ENCODE assay signal across 9 cellular contexts in the genomic region with DNA sequence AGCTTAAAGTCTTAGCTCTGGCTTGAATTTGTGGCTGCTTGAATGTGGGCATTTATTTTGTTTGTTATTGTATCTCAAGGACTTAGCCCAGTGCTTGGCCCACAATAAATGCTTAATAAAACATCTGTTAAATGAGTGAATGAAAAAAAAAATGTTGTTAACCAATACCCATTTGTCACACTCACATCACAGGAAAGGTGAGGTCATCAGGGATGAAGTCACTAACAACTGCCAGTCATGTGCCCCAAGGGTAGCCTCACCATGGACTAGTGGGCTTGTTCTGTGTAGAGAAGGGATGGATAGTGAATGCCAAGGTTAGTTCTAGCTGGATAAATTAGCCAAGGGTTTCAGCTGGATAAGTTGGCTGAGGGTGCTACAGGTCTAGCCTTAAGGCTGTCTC. TPM values are rescaled to one million over a fixed set of nuclear protein-coding genes. Genes with fewer than 3 reads are reported as not detected.
DNase-seq lines count a peak whose midpoint lies in the region; ATAC-seq and TF ChIP-seq lines count a peak whose summit lies in the region.
"Had no signal": no experiment of that assay in that cellular context is flagged by ENCODE, and none has a peak within 500 bp of the region (broad histone marks: within the 10 kb centered on the region; RNA-seq: fewer than 3 reads in every experiment).

No MANE protein-coding gene starts in this region.

- peaks cover 45% of the 10 kb centered on the region for H3K4me1 ChIP-seq in CD4-positive, alpha-beta memory T cell (ENCODE audit: insufficient read depth, low read length)

- POLR2A ChIA-PET in CD4-positive, alpha-beta memory T cell (lab: Charles Lee; ENCODE audit: partially characterized antibody) = interaction anchor here (1.0 to 4.2 kb wide), 3 partner anchors 22 to 60 kb away, joined by 5 to 44 read pairs (median 14); partner anchors contain the start of genes PPM1G and ZNF513
- POLR2A ChIA-PET in RWPE1 (lab: Yijun Ruan, JAX; ENCODE audit: low non-redundant PET) = no interaction called here

- H3K4me1 Mint-ChIP-seq in CD4-positive, alpha-beta memory T cell = peaks cover 29 to 50% (median 42%) of the 10 kb centered on the region in 4 donors
- peaks cover 43% of the 10 kb centered on the region for H3K4me1 Mint-ChIP-seq in activated naive CD8-positive, alpha-beta T cell treated with anti-CD3 and anti-CD28 coated beads, Interleukin-2, amount 50 U/mL, for 24 hours

- H3K4me3 ChIP-seq in CD4-positive, alpha-beta memory T cell (ENCODE audit: low read length in 2 of 2) = no peak overlapping the region

- peak overlapping the region in 5 of 7 donors; percentile 68 to 98 (median 86) for H3K27ac Mint-ChIP-seq in CD4-positive, alpha-beta memory T cell
- H3K27ac Mint-ChIP-seq in activated naive CD8-positive, alpha-beta T cell treated with anti-CD3 and anti-CD28 coated beads, Interleukin-2, amount 50 U/mL, for 24 hours = peak overlapping the region; percentile 99

- no peaks in the 10 kb centered on the region for H3K9me3 Mint-ChIP-seq in CD4-positive, alpha-beta memory T cell
- no peaks in the 10 kb centered on the region for H3K9me3 Mint-ChIP-seq in activated naive CD8-positive, alpha-beta T cell treated with anti-CD3 and anti-CD28 coated beads, Interleukin-2, amount 50 U/mL, for 24 hours

- H3K27me3 ChIP-seq in CD4-positive, alpha-beta memory T cell (ENCODE audit: insufficient read depth, low read length) = no peaks in the 10 kb centered on the region

- intact Hi-C loops in CD4-positive, alpha-beta memory T cell (cut with micrococcal nuclease) = loop anchor here (1.0 kb wide), 1 partner anchor 152 kb away; the partner anchor contains the start of gene ZNF512

- peaks cover 35% of the 10 kb centered on the region for H3K36me3 ChIP-seq in CD4-positive, alpha-beta memory T cell (ENCODE audit: insufficient read depth, low read length)

- H3K9me3 ChIP-seq in CD4-positive, alpha-beta memory T cell (ENCODE audit: control insufficient read depth in 1 of 2, low read length in 2 of 2) = no peaks in the 10 kb centered on the region

- H3K36me3 Mint-ChIP-seq in CD4-positive, alpha-beta memory T cell = peaks cover 34 to 55% of the 10 kb centered on the region in 2 donors
- H3K36me3 Mint-ChIP-seq in activated naive CD8-positive, alpha-beta T cell treated with anti-CD3 and anti-CD28 coated beads, Interleukin-2, amount 50 U/mL, for 24 hours (ENCODE audit: low read depth) = peaks cover 17% of the 10 kb centered on the region

- ATAC-seq in activated naive CD8-positive, alpha-beta T cell treated with anti-CD3 and anti-CD28 coated beads, Interleukin-2, amount 50 U/mL, for 24 hours = no peak

- TF ChIP-seq CTCF in RWPE1 (conservative IDR thresholded peaks at IDR 0.05; ENCODE audit: low read depth) = no peak

- DNase-seq in CD4-positive, alpha-beta memory T cell = peak in 1 of 5 donors; percentile 66
- DNase-seq in MV-4-11 (lab: John Stamatoyannopoulos, UW) (peak; percentile 4), myocyte (ENCODE audit: low read depth) (peak; percentile 40), NCI-H2107 treated with DMSO at 0.1 percent for 48 hours (lab: John Stamatoyannopoulos, UW; ENCODE audit: unreplicated experiment) (no peak), HT-29 (ENCODE audit: low spot score) (no peak), NCI-H446 treated with DMSO at 0.1 percent for 48 hours (lab: John Stamatoyannopoulos, UW) (no peak), RWPE1 (ENCODE audit: low spot score) (no peak)
- DNase-seq in activated naive CD8-positive, alpha-beta T cell treated with anti-CD3 and anti-CD28 coated beads, Interleukin-2, amount 50 U/mL, for 24 hours = peak; percentile 36
- DNase-seq: NCI-H2107 had no signal

- H3K27me3 Mint-ChIP-seq in CD4-positive, alpha-beta memory T cell = no peaks in the 10 kb centered on the region
- H3K27me3 Mint-ChIP-seq in activated naive CD8-positive, alpha-beta T cell treated with anti-CD3 and anti-CD28 coated beads, Interleukin-2, amount 50 U/mL, for 24 hours = no peaks in the 10 kb centered on the region

- CTCF ChIA-PET in CD4-positive, alpha-beta memory T cell (lab: Charles Lee; ENCODE audit: partially characterized antibody) = interaction anchor here (1.7 to 3.7 kb wide), 3 partner anchors 10 to 62 kb away, joined by 4 to 12 read pairs (median 11); partner anchors contain the start of genes EIF2B4, PPM1G and SNX17
- CTCF ChIA-PET in RWPE1 (lab: Yijun Ruan, JAX) = interaction anchor here (1.2 to 3.8 kb wide), 2 partner anchors 17 to 23 kb away, joined by 3 to 19 read pairs; partner anchors contain the start of gene PPM1G

- H3K4me3 Mint-ChIP-seq in CD4-positive, alpha-beta memory T cell = peak overlapping the region in 7 of 8 donors; percentile 21 to 87 (median 62)
- H3K4me3 Mint-ChIP-seq in activated naive CD8-positive, alpha-beta T cell treated with anti-CD3 and anti-CD28 coated beads, Interleukin-2, amount 50 U/mL, for 24 hours = peak overlapping the region; percentile 62

- H3K27ac ChIP-seq in CD4-positive, alpha-beta memory T cell (ENCODE audit: low read depth, low read length) = no peak overlapping the region
- H3K27ac ChIP-seq in RWPE1 = no peak overlapping the region

RNA-seq across cellular contexts. Expression of gene NRBP1, which starts 3.0 kb away (rescaled TPM):
- 100 to 1,000 TPM; 115 to 119 TPM for total RNA-seq in CD4-positive, alpha-beta memory T cell
- 100 to 1,000 TPM; 118 to 125 TPM for polyA plus RNA-seq in CD4-positive, alpha-beta memory T cell
- total RNA-seq in myocyte = 168 and 169 TPM in 2 replicates
- polyA plus RNA-seq in myocyte (2012) = 153 TPM
- total RNA-seq in HT-29 (2014; rRNA removed; shearing (Covaris generic)) = 49.7 and 50.1 TPM in 2 replicates

RNA-seq across cellular contexts. Expression of gene KRTCAP3, which starts 10.8 kb away (rescaled TPM):
- 10 to 100 TPM; 23.6 to 23.9 TPM for total RNA-seq in CD4-positive, alpha-beta memory T cell
- 1 to 10 TPM; 1.8 to 9.4 TPM for polyA plus RNA-seq in CD4-positive, alpha-beta memory T cell
- total RNA-seq in myocyte = not detected in 2 replicates
- 1.2 TPM for polyA plus RNA-seq in myocyte (2012)
- total RNA-seq in HT-29 (2014; rRNA removed; shearing (Covaris generic)) = 29.3 and 30.4 TPM in 2 replicates

RNA-seq across cellular contexts. Expression of gene PPM1G, which starts 22.0 kb away (rescaled TPM):
- 10 to 100 TPM; 53.8 to 56.1 TPM for total RNA-seq in CD4-positive, alpha-beta memory T cell
- 10 to 100 TPM; 76.7 to 99.4 TPM for polyA plus RNA-seq in CD4-positive, alpha-beta memory T cell
- total RNA-seq in myocyte = 68.0 and 72.4 TPM in 2 replicates
- 71.8 TPM for polyA plus RNA-seq in myocyte (2012)
- 141 and 148 TPM in 2 replicates for total RNA-seq in HT-29 (2014; rRNA removed; shearing (Covaris generic))

RNA-seq across cellular contexts. Expression of gene ZNF513, which starts 50.9 kb away (rescaled TPM):
- 10 to 100 TPM; 17.6 to 20.1 TPM for total RNA-seq in CD4-positive, alpha-beta memory T cell
- polyA plus RNA-seq in CD4-positive, alpha-beta memory T cell = 1 to 10 TPM; 3.7 to 6.3 TPM
- total RNA-seq in myocyte = 11.1 and 15.3 TPM in 2 replicates
- polyA plus RNA-seq in myocyte (2012) = 22.0 TPM
- total RNA-seq in HT-29 (2014; rRNA removed; shearing (Covaris generic)) = 16.0 and 20.4 TPM in 2 replicates

RNA-seq across cellular contexts. Expression of gene IFT172, which starts 58.1 kb away (rescaled TPM):
- total RNA-seq in CD4-positive, alpha-beta memory T cell = 10 to 100 TPM; 23.6 to 24.4 TPM
- polyA plus RNA-seq in CD4-positive, alpha-beta memory T cell = 1 to 10 TPM; 2.1 to 5.2 TPM
- total RNA-seq in myocyte = 4.3 and 9.5 TPM in 2 replicates
- polyA plus RNA-seq in myocyte (2012) = 6.9 TPM
- total RNA-seq in HT-29 (2014; rRNA removed; shearing (Covaris generic)) = 21.1 and 24.0 TPM in 2 replicates

Comparison
In these comparisons a context has a peak if more than half of its experiments do, and no peak if none do; other contexts are left out.
1. DNase-seq: peak in MV-4-11 (single experiment), activated naive CD8-positive, alpha-beta T cell treated with anti-CD3 and anti-CD28 coated beads, Interleukin-2, amount 50 U/mL, for 24 hours (single experiment) and myocyte (single experiment); none in NCI-H2107 treated with DMSO at 0.1 percent for 48 hours (single experiment), HT-29 (single experiment), NCI-H446 treated with DMSO at 0.1 percent for 48 hours (single experiment) and RWPE1 (single experiment).
2. RNA of gene KRTCAP3, which starts 10.8 kb away (total RNA-seq): 29.3 to 30.4 TPM in HT-29 and 23.6 to 23.9 TPM in CD4-positive, alpha-beta memory T cell; not detected in myocyte; every median in the first group is over 10 times any median in the second.